17 cellular contexts compared by ENCODE assay signal in genomic region chr4:134028411-134028810, GRCh38.
"Had no signal": no experiment of that assay in that cellular context is flagged by ENCODE, and none has a peak within 500 bp of the region (broad histone marks: within the 10 kb centered on the region; RNA-seq: fewer than 3 reads in every experiment).

No MANE protein-coding gene starts in this region.

- H3K4me1 ChIP-seq: left ventricle myocardium inferior, neural progenitor cell, right atrium auricular region, tibial artery had no signal

- H3K27ac ChIP-seq: cardiac muscle cell, left ventricle myocardium inferior, neural progenitor cell, right atrium auricular region, tibial artery had no signal

- H3K27me3 Mint-ChIP-seq: activated naive CD4-positive, alpha-beta T cell treated with anti-CD3 and anti-CD28 coated beads, Interleukin-2, amount 50 U/mL, for 24 hours; progenitor cell of endocrine pancreas; T-helper 17 cell had no signal

- H3K9me3 ChIP-seq: right atrium auricular region, tibial artery had no signal

- H3K36me3 ChIP-seq: cardiac muscle cell, left ventricle myocardium inferior, neural progenitor cell, right atrium auricular region, tibial artery had no signal

- FAIRE-seq: keratinocyte had no signal

- H3K27ac Mint-ChIP-seq: activated naive CD4-positive, alpha-beta T cell treated with anti-CD3 and anti-CD28 coated beads, Interleukin-2, amount 50 U/mL, for 24 hours; neural progenitor cell; progenitor cell of endocrine pancreas; T-helper 17 cell had no signal

- H3K36me3 Mint-ChIP-seq: activated naive CD4-positive, alpha-beta T cell treated with anti-CD3 and anti-CD28 coated beads, Interleukin-2, amount 50 U/mL, for 24 hours; neural progenitor cell had no signal

- H3K27me3 ChIP-seq: cardiac muscle cell, neural progenitor cell, right atrium auricular region, tibial artery had no signal

- H3K4me3 Mint-ChIP-seq: activated naive CD4-positive, alpha-beta T cell treated with anti-CD3 and anti-CD28 coated beads, Interleukin-2, amount 50 U/mL, for 24 hours; neural progenitor cell; T-helper 17 cell had no signal

- H3K4me3 ChIP-seq: cardiac muscle cell, left ventricle myocardium inferior, neural progenitor cell, right atrium auricular region, tibial artery had no signal

- H3K4me1 Mint-ChIP-seq: activated naive CD4-positive, alpha-beta T cell treated with anti-CD3 and anti-CD28 coated beads, Interleukin-2, amount 50 U/mL, for 24 hours; neural progenitor cell; T-helper 17 cell had no signal

- ATAC-seq: stimulated activated naive CD8-positive, alpha-beta T cell treated with anti-CD3 and anti-CD28 coated beads, Interleukin-15, Interleukin-2, amounts not matched to agents 100 U/mL and 50 U/mL, for 24 hours; T-helper 17 cell had no signal

- H2AFZ ChIP-seq: neural progenitor cell had no signal

- H3K9ac ChIP-seq: neural progenitor cell had no signal

- H3K9me3 Mint-ChIP-seq: activated naive CD4-positive, alpha-beta T cell treated with anti-CD3 and anti-CD28 coated beads, Interleukin-2, amount 50 U/mL, for 24 hours; neural progenitor cell had no signal

- DNase-seq: activated CD4-positive, CD25-positive, alpha-beta regulatory T cell treated with anti-CD3 and anti-CD28 coated beads, Interleukin-2, amount 50 U/mL, for 72 hours; activated CD8-positive, alpha-beta memory T cell treated with anti-CD3 and anti-CD28 coated beads for 24 hours; activated gamma-delta T cell; dermis blood vessel endothelial cell; effector memory CD4-positive, alpha-beta T cell; glutamatergic neuron; left ventricle myocardium inferior; stimulated activated CD4-positive, alpha-beta T cell treated with anti-CD3 and anti-CD28 coated beads, Interleukin-2, amount 100 ng/mL, for 24 hours; stimulated activated naive CD8-positive, alpha-beta T cell treated with anti-CD3 and anti-CD28 coated beads, Interleukin-15, Interleukin-2, amounts not matched to agents 100 U/mL and 50 U/mL, for 24 hours; T-helper 17 cell; tibial artery had no signal

- H3K4me2 ChIP-seq: neural progenitor cell had no signal
